8 cellular contexts compared by ENCODE assay signal in genomic region chr2:73925853-73926492, GRCh38. TPM values are rescaled to one million over a fixed set of nuclear protein-coding genes. Genes with fewer than 3 reads are reported as not detected.
A peak's percentile ranks its signal among the peaks of the same experiment; 100 is the strongest.
DNase-seq lines count a peak whose midpoint lies in the region; ATAC-seq and TF ChIP-seq lines count a peak whose summit lies in the region.

No MANE protein-coding gene starts in this region.

- DNase-seq in H7: no peak
- peak in 1 of 2 experiments; percentile 19 for DNase-seq in PC-9
- no peak for DNase-seq in esophagus squamous epithelium (lab: John Stamatoyannopoulos, UW)
- DNase-seq in sigmoid colon: peak; percentile 64
- DNase-seq in germinal center (ENCODE audit: low spot score): no peak
- no peak for DNase-seq in activated CD4-positive, CD25-positive, alpha-beta regulatory T cell treated with anti-CD3 and anti-CD28 coated beads, Interleukin-2, amount 50 U/mL, for 72 hours
- no peak for DNase-seq in NCI-H187 treated with DMSO at 0.1 percent for 48 hours (lab: John Stamatoyannopoulos, UW)

- 47 to 59% methylated on average over 8 to 13 of the region's 13 CpGs for WGBS in esophagus squamous epithelium, 2 donors
- 17 to 64% methylated on average over 13 of the region's 13 CpGs for WGBS in sigmoid colon, 2 donors

- intact Hi-C loops in PC-9 (cut with micrococcal nuclease; ENCODE audit: unreplicated experiment) (loop anchor here (2.0 kb wide), 1 partner anchor 57 kb away; no protein-coding TSS in a partner anchor), esophagus squamous epithelium (cut with DNase I) (loop anchor here (5.0 kb wide), 1 partner anchor 56 kb away; the partner anchor contains the start of gene TET3), sigmoid colon (cut with DNase I) (loop anchor here (2.0 to 10.0 kb wide), 3 partner anchors 59 to 549 kb away; partner anchors contain the start of genes MRPL53 and TET3)

- TSS peak; percentile 90 for BruUV-seq in PC-9 (replicated peaks; lab: Mats Ljungman, UMichigan)

- peaks cover 46% of the 10 kb centered on the region for H3K79me2 ChIP-seq in PC-9 (ENCODE audit: low read depth)

- H3K27ac ChIP-seq in PC-9 (no peak overlapping the region), esophagus squamous epithelium (peak overlapping the region; percentile 96 to 100 (median 98)), sigmoid colon (peak overlapping the region; percentile 93 to 96 (median 94))

- no peak for ATAC-seq in HG03342 (IDR thresholded peaks at IDR 0.05; ENCODE audit: unreplicated experiment)

- CTCF ChIA-PET in PC-9 (lab: Charles Lee): no interaction called here

- H2AFZ ChIP-seq in PC-9: peak overlapping the region; percentile 73

- no peaks in the 10 kb centered on the region for H3K9me3 ChIP-seq in PC-9 (ENCODE audit: insufficient read depth, low read depth)
- H3K9me3 ChIP-seq in esophagus squamous epithelium: no peaks in the 10 kb centered on the region
- no peaks in the 10 kb centered on the region for H3K9me3 ChIP-seq in sigmoid colon

- no peaks in the 10 kb centered on the region for H3K9me2 ChIP-seq in PC-9 (ENCODE audit: insufficient read depth)

- peaks cover 14% of the 10 kb centered on the region; the same call in 1 of the 2 replicates for H3F3A ChIP-seq in PC-9 (ENCODE audit: insufficient read depth, low read depth)

- TF ChIP-seq CTCF in PC-9 (conservative IDR thresholded peaks at IDR 0.05) (no peak), esophagus squamous epithelium (IDR thresholded peaks at IDR 0.05) (no peak), sigmoid colon (IDR thresholded peaks at IDR 0.05) (no peak)

- peaks cover 37% of the 10 kb centered on the region for H3K4me1 ChIP-seq in PC-9 (replicated peaks; ENCODE audit: insufficient read depth)
- peaks cover 8 to 55% (median 27%) of the 10 kb centered on the region in 3 donors for H3K4me1 ChIP-seq in esophagus squamous epithelium
- peaks cover 0 to 34% (median 28%) of the 10 kb centered on the region in 4 donors for H3K4me1 ChIP-seq in sigmoid colon

- H3K27me3 ChIP-seq in H7 (ENCODE audit: control insufficient read depth, insufficient read depth, low read length) (no peaks in the 10 kb centered on the region), PC-9 (ENCODE audit: insufficient read depth, low read depth) (no peaks in the 10 kb centered on the region), esophagus squamous epithelium (peaks cover 0 to 4% (median 0%) of the 10 kb centered on the region in 4 donors), sigmoid colon (no peaks in the 10 kb centered on the region)

- POLR2A ChIA-PET in PC-9 (lab: Charles Lee; ENCODE audit: unreplicated experiment): no interaction called here

- H3K4me2 ChIP-seq in PC-9: peak overlapping the region; percentile 95

- H3K36me3 ChIP-seq in H7 (replicated peaks; ENCODE audit: control insufficient read depth, insufficient read depth, low read length) (no peaks in the 10 kb centered on the region), PC-9 (ENCODE audit: low read depth) (peaks cover 8% of the 10 kb centered on the region), esophagus squamous epithelium (no peaks in the 10 kb centered on the region), sigmoid colon (no peaks in the 10 kb centered on the region)

- H4K20me1 ChIP-seq in PC-9 (ENCODE audit: insufficient read depth): peaks cover 19% of the 10 kb centered on the region; the same call in 1 of the 2 replicates

- TF ChIP-seq POLR2A in esophagus squamous epithelium (IDR thresholded peaks at IDR 0.05) (no peak), sigmoid colon (IDR thresholded peaks at IDR 0.05) (peak in 1 of 2 donors; percentile 19)

- TF ChIP-seq EP300 in sigmoid colon (IDR thresholded peaks at IDR 0.05): no peak

- H3K4me3 ChIP-seq in H7 (ENCODE audit: insufficient read depth, low read depth, low read length) (peak overlapping the region; percentile 91; the same call in 1 of the 2 replicates), PC-9 (peak overlapping the region; percentile 80), esophagus squamous epithelium (peak overlapping the region; percentile 59 to 94 (median 88)), sigmoid colon (peak overlapping the region in 3 of 4 donors; percentile 67 to 76 (median 75))

RNA-seq across cellular contexts. Expression of gene DGUOK, which starts 0.7 kb away (rescaled TPM):
- total RNA-seq in H7 (2014; rRNA removed; shearing (Covaris generic)): 80.7 and 82.9 TPM in 2 replicates
- total RNA-seq in PC-9 (2021) (72.3 and 78.7 TPM in 2 replicates), esophagus squamous epithelium (10 to 100 TPM; 23.5 to 53.4 (median 40.2) TPM), sigmoid colon (10 to 100 TPM; 31.6 to 48.1 (median 39.3) TPM)
- polyA plus RNA-seq in sigmoid colon: 100 to 1,000 TPM in 1 of 3 donors, 10 to 100 TPM in 2; 89.3 to 132 (median 96.7) TPM

RNA-seq across cellular contexts. Expression of gene ACTG2, which starts 33.2 kb away (rescaled TPM):
- total RNA-seq in H7 (2014; rRNA removed; shearing (Covaris generic)): 0.97 TPM in 1 of 2 replicates, not detected in the other
- total RNA-seq in PC-9 (2021) (not detected in 2 replicates), esophagus squamous epithelium (100 to 1,000 TPM in 3 of 4 donors, 10 to 100 TPM in 1; 37.7 to 809 (median 109) TPM), sigmoid colon (over 10,000 TPM in 1 of 4 donors, 1,000 to 10,000 TPM in 3; 3,612 to 10,290 (median 5,643) TPM)
- polyA plus RNA-seq in sigmoid colon: 100 to 1,000 TPM in 2 of 3 donors, 10 to 100 TPM in 1; 16.9 to 441 (median 104) TPM

RNA-seq across cellular contexts. Expression of gene TET3, which starts 58.7 kb away (rescaled TPM):
- 7.2 and 7.3 TPM in 2 replicates for total RNA-seq in H7 (2014; rRNA removed; shearing (Covaris generic))
- 17.1 and 19.1 TPM in 2 replicates for total RNA-seq in PC-9 (2021)
- 10 to 100 TPM in 3 of 4 donors, 1 to 10 TPM in 1; 6.6 to 20.2 (median 16.2) TPM for total RNA-seq in esophagus squamous epithelium
- total RNA-seq in sigmoid colon: 1 to 10 TPM; 3.1 to 5.8 (median 3.6) TPM
- 1 to 10 TPM; 1.8 to 9.6 (median 2.5) TPM for polyA plus RNA-seq in sigmoid colon

Comparison
In these comparisons a context has a peak if more than half of its experiments do, and no peak if none do; other contexts are left out.
1. RNA of gene ACTG2, which starts 33.2 kb away (total RNA-seq): 3,612 to 10,290 TPM in sigmoid colon and 37.7 to 809 TPM in esophagus squamous epithelium; 0.97 TPM in H7 and not detected in PC-9; every median in the first group is over 10 times any median in the second.
2. Peak in every context shown above with its lines, with median percentiles within 50 percentile points of each other: H3K4me3 ChIP-seq.